ENCODE assay signal across 22 cellular contexts in genomic region chr20:51046021-51046985, GRCh38. TPM values are rescaled to one million over a fixed set of nuclear protein-coding genes. Genes with fewer than 3 reads are reported as not detected.
DNase-seq lines count a peak whose midpoint lies in the region; ATAC-seq and TF ChIP-seq lines count a peak whose summit lies in the region.
"Had no signal": no experiment of that assay in that cellular context is flagged by ENCODE, and none has a peak within 500 bp of the region (broad histone marks: within the 10 kb centered on the region; RNA-seq: fewer than 3 reads in every experiment).

No MANE protein-coding gene starts in this region.

- no peaks in the 10 kb centered on the region for H3K4me1 Mint-ChIP-seq in GM23338
- H3K4me1 Mint-ChIP-seq in activated CD8-positive, alpha-beta T cell treated with anti-CD3 and anti-CD28 coated beads for 36 hours (ENCODE audit: low read depth): no peaks in the 10 kb centered on the region
- H3K4me1 Mint-ChIP-seq: CD4-positive, CD25-positive, alpha-beta regulatory T cell; T-cell had no signal

- no peak overlapping the region for H3K27ac Mint-ChIP-seq in GM23338
- no peak overlapping the region for H3K27ac Mint-ChIP-seq in activated CD8-positive, alpha-beta T cell treated with anti-CD3 and anti-CD28 coated beads for 36 hours
- H3K27ac Mint-ChIP-seq: CD4-positive, CD25-positive, alpha-beta regulatory T cell; T-cell had no signal

- H3K36me3 Mint-ChIP-seq in GM23338 (ENCODE audit: low read depth): no peaks in the 10 kb centered on the region
- H3K36me3 Mint-ChIP-seq in activated CD8-positive, alpha-beta T cell treated with anti-CD3 and anti-CD28 coated beads for 36 hours (ENCODE audit: low read depth): no peaks in the 10 kb centered on the region
- H3K36me3 Mint-ChIP-seq: CD4-positive, CD25-positive, alpha-beta regulatory T cell; T-cell had no signal

- H3K4me1 ChIP-seq in GM23338 (ENCODE audit: insufficient read depth) (no peaks in the 10 kb centered on the region), HEK293 (ENCODE audit: control insufficient read depth, insufficient read depth, low read length) (no peaks in the 10 kb centered on the region), OCI-LY3 (ENCODE audit: low read length) (no peaks in the 10 kb centered on the region)
- H3K4me1 ChIP-seq: Peyer's patch, SJCRH30 had no signal

- H3K27ac ChIP-seq in GM23338 (ENCODE audit: low read depth): no peak overlapping the region
- no peak overlapping the region for H3K27ac ChIP-seq in HEK293 (ENCODE audit: extremely low read depth, low read depth, low read length)
- H3K27ac ChIP-seq in OCI-LY3 (ENCODE audit: low read length): no peak overlapping the region
- H3K27ac ChIP-seq: HL-60, Peyer's patch, SJCRH30 had no signal

- ATAC-seq in GM23338: no peak
- no peak for ATAC-seq in activated CD8-positive, alpha-beta T cell treated with anti-CD3 and anti-CD28 coated beads for 36 hours
- ATAC-seq in HG03571 (IDR thresholded peaks at IDR 0.05; ENCODE audit: unreplicated experiment): no peak
- ATAC-seq: GM12878, T-cell had no signal

- H3K4me2 ChIP-seq in GM23338: no peak overlapping the region
- no peak overlapping the region for H3K4me2 ChIP-seq in OCI-LY3 (ENCODE audit: low read length)

- POLR2A ChIA-PET in HEK293 (lab: Yijun Ruan, JAX): no interaction called here
- POLR2A ChIA-PET in activated CD8-positive, alpha-beta T cell treated with anti-CD3 and anti-CD28 coated beads for 36 hours (lab: Charles Lee): no interaction called here

- no peaks in the 10 kb centered on the region for H3K36me3 ChIP-seq in GM23338 (ENCODE audit: insufficient read depth)
- H3K36me3 ChIP-seq in HEK293 (ENCODE audit: control insufficient read depth in 2 of 2, insufficient read depth in 1 of 2, low read length in 2 of 2): no peaks in the 10 kb centered on the region
- H3K36me3 ChIP-seq in OCI-LY3 (replicated peaks; ENCODE audit: low read depth, low read length): no peaks in the 10 kb centered on the region
- H3K36me3 ChIP-seq: Peyer's patch, SJCRH30 had no signal

- peak; percentile 20 to 27; a peak in 2 of 4 replicates for TF ChIP-seq CTCF in GM23338 (conservative IDR thresholded peaks at IDR 0.05; ENCODE audit: low read depth in 2 of 2)
- TF ChIP-seq CTCF in HEK293 (tag by site-specific recombination; IDR thresholded peaks at IDR 0.05): no peak
- peak; percentile 23 for TF ChIP-seq CTCF in OCI-LY3 (IDR thresholded peaks at IDR 0.05; ENCODE audit: low read depth, low read length)
- peak; percentile 3 for TF ChIP-seq CTCF in epithelial cell of proximal tubule (conservative IDR thresholded peaks at IDR 0.05; ENCODE audit: low read depth, low read length)
- no peak for TF ChIP-seq CTCF in activated CD8-positive, alpha-beta T cell treated with anti-CD3 and anti-CD28 coated beads for 36 hours (IDR thresholded peaks at IDR 0.05)

- H3K27me3 ChIP-seq in GM23338 (ENCODE audit: insufficient read depth) (no peaks in the 10 kb centered on the region), OCI-LY3 (ENCODE audit: low read depth, low read length) (peaks cover 30% of the 10 kb centered on the region)
- H3K27me3 ChIP-seq: Peyer's patch, SJCRH30 had no signal

- no peak overlapping the region for H2AFZ ChIP-seq in GM23338
- H2AFZ ChIP-seq in OCI-LY3 (ENCODE audit: low read depth, low read length): no peak overlapping the region

- H3K9ac ChIP-seq in OCI-LY3 (ENCODE audit: low read length): no peak overlapping the region

- H3K4me3 Mint-ChIP-seq in GM23338: no peak overlapping the region
- H3K4me3 Mint-ChIP-seq in activated CD8-positive, alpha-beta T cell treated with anti-CD3 and anti-CD28 coated beads for 36 hours: no peak overlapping the region
- H3K4me3 Mint-ChIP-seq: CD4-positive, CD25-positive, alpha-beta regulatory T cell; T-cell had no signal

- intact Hi-C loops in activated CD8-positive, alpha-beta T cell treated with anti-CD3 and anti-CD28 coated beads for 36 hours (cut with micrococcal nuclease): no loop called here

- H3K79me2 ChIP-seq in GM23338 (replicated peaks; ENCODE audit: insufficient read depth): no peaks in the 10 kb centered on the region
- H3K79me2 ChIP-seq in OCI-LY3 (ENCODE audit: low read length): no peaks in the 10 kb centered on the region

- H3K9me2 ChIP-seq in GM23338 (ENCODE audit: insufficient read depth): no peaks in the 10 kb centered on the region

- peaks cover 6% of the 10 kb centered on the region for H3K27me3 Mint-ChIP-seq in GM23338 (ENCODE audit: insufficient read depth, low read depth, poor library complexity)
- H3K27me3 Mint-ChIP-seq in activated CD8-positive, alpha-beta T cell treated with anti-CD3 and anti-CD28 coated beads for 36 hours: peaks cover 21% of the 10 kb centered on the region

- peaks cover 3% of the 10 kb centered on the region; the same call in 1 of the 3 replicates for H3K9me3 Mint-ChIP-seq in GM23338
- no peaks in the 10 kb centered on the region for H3K9me3 Mint-ChIP-seq in activated CD8-positive, alpha-beta T cell treated with anti-CD3 and anti-CD28 coated beads for 36 hours

- DNase-seq in GM23338 (ENCODE audit: low spot score) (no peak), epithelial cell of proximal tubule (ENCODE audit: low read depth) (no peak), NOMO-1 treated with dmso at 0.1 percent for 144 hours (lab: John Stamatoyannopoulos, UW; ENCODE audit: unreplicated experiment) (no peak), pons (ENCODE audit: low spot score) (no peak)
- DNase-seq in activated CD8-positive, alpha-beta T cell treated with anti-CD3 and anti-CD28 coated beads for 36 hours: no peak
- DNase-seq: CD4-positive, CD25-positive, alpha-beta regulatory T cell; DMS79 treated with DMSO at 0.1 percent for 48 hours; HCEC 1CT; Kasumi-1; NCI-H1417; NCI-H187; NCI-H446 treated with DMSO at 0.1 percent for 48 hours; NCI-H526 treated with DMSO at 0.1 percent for 48 hours; SJCRH30; T-cell had no signal

- H4K20me1 ChIP-seq in GM23338 (replicated peaks; ENCODE audit: insufficient read depth): no peaks in the 10 kb centered on the region
- H4K20me1 ChIP-seq in OCI-LY3 (ENCODE audit: insufficient read depth, low read length): no peaks in the 10 kb centered on the region

- CTCF ChIA-PET in HEK293 (lab: Yijun Ruan, JAX): no interaction called here
- CTCF ChIA-PET in activated CD8-positive, alpha-beta T cell treated with anti-CD3 and anti-CD28 coated beads for 36 hours (lab: Charles Lee): interaction anchor here (1.6 kb wide), 1 partner anchor 9 kb away, joined by 3 read pairs; no protein-coding TSS in a partner anchor

- H3K9me3 ChIP-seq in HEK293 (ENCODE audit: control insufficient read depth, insufficient read depth, low read depth, low read length): no peaks in the 10 kb centered on the region
- H3K9me3 ChIP-seq in OCI-LY3 (ENCODE audit: insufficient read depth, low read length): peaks cover 7% of the 10 kb centered on the region; the same call in 1 of the 2 replicates
- H3K9me3 ChIP-seq: SJCRH30 had no signal

- H3K4me3 ChIP-seq in GM23338 (no peak overlapping the region), HEK293 (ENCODE audit: low read depth, low read length) (no peak overlapping the region), OCI-LY3 (ENCODE audit: low read length) (no peak overlapping the region), epithelial cell of proximal tubule (ENCODE audit: low read depth, low read length) (no peak overlapping the region)
- H3K4me3 ChIP-seq: GM12878, Peyer's patch, SJCRH30 had no signal

- no peaks in the 10 kb centered on the region for H3F3A ChIP-seq in GM23338 (replicated peaks; ENCODE audit: low read depth)

TF ChIP-seq in GM23338, 12 proteins besides CTCF, POLR2A, EP300 and RAD21 (continues in another document):
- TF ChIP-seq CREB1 (CRISPR knock-in tag; IDR thresholded peaks at IDR 0.05; ENCODE audit: low read depth) (no peak), EZH2 (IDR thresholded peaks at IDR 0.05; ENCODE audit: low read depth, unreplicated experiment) (no peak), ZNF114 (CRISPR knock-in tag; IDR thresholded peaks at IDR 0.05) (no peak), NANOG (IDR thresholded peaks at IDR 0.05; ENCODE audit: borderline replicate concordance) (no peak), ETS1 (IDR thresholded peaks at IDR 0.05) (no peak)

TF ChIP-seq in HEK293, 187 proteins besides CTCF, POLR2A, EP300 and RAD21:
- TF ChIP-seq AEBP2 (tag by site-specific recombination; IDR thresholded peaks at IDR 0.05; ENCODE audit: borderline replicate concordance) (no peak), ZSCAN5A (tag by site-specific recombination; IDR thresholded peaks at IDR 0.05) (no peak), ZNF830 (tag by site-specific recombination; IDR thresholded peaks at IDR 0.05; ENCODE audit: low read depth) (no peak), SETDB1 (IDR thresholded peaks at IDR 0.05; ENCODE audit: insufficient read length, low read length) (peak; percentile 57), TRIM28 (IDR thresholded peaks at IDR 0.05; ENCODE audit: borderline replicate concordance, low read length) (peak; percentile 48; the same call in 1 of the 2 replicates), SCRT2 (tag by site-specific recombination; IDR thresholded peaks at IDR 0.05) (no peak)

RNA-seq across cellular contexts. Expression of gene KCNG1, which starts 23.4 kb away (rescaled TPM):
- 26.3 and 31.0 TPM in 2 replicates for total RNA-seq in GM23338 (2014; rRNA removed; shearing (Covaris generic))
- 6.6 and 8.1 TPM in 2 replicates for polyA plus RNA-seq in GM23338 (2016; fragmentation: Nextera tagmentation; extraction: Ambion mirVana)
- total RNA-seq in epithelial cell of proximal tubule: 5.2 and 10.5 TPM in 2 replicates
- 1 to 10 TPM; 1.8 TPM for total RNA-seq in activated CD8-positive, alpha-beta T cell treated with anti-CD3 and anti-CD28 coated beads for 36 hours
- total RNA-seq: CD4-positive, CD25-positive, alpha-beta regulatory T cell; GM12878; HT-29 had no signal
- polyA plus RNA-seq: GM12878 had no signal

Comparison
In these comparisons a context has a peak if more than half of its experiments do, and no peak if none do; other contexts are left out.
1. CTCF ChIP-seq: peak in GM23338 (2 of 2), OCI-LY3 (single experiment) and epithelial cell of proximal tubule (single experiment); none in HEK293 (single experiment) and activated CD8-positive, alpha-beta T cell treated with anti-CD3 and anti-CD28 coated beads for 36 hours (single experiment).